22 cellular contexts compared by ENCODE assay signal in the genomic region with DNA sequence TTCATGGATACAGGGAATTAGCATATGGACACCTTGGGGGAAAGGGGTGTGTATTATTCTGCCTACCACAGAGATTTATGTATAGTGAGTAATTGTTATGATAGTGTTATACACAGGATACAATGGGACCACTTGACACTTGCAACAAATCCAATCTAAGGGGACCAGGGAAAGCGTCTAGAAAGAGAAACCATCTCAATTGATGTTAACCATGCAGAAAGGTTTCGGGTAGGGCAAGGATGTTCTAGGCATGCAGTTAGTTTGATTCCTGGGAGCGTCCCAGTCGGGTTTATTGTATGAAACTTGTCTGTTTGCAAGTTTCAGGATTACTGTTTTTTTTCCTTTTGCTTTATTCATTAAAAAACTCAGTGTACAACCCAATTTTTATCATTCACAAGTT. TPM values are rescaled to one million over a fixed set of nuclear protein-coding genes. Genes with fewer than 3 reads are reported as not detected.
"Had no signal": no experiment of that assay in that cellular context is flagged by ENCODE, and none has a peak within 500 bp of the region (broad histone marks: within the 10 kb centered on the region; RNA-seq: fewer than 3 reads in every experiment).

No MANE protein-coding gene starts in this region.

- H3K36me3 ChIP-seq: esophagus muscularis mucosa, gastrocnemius medialis, left lung, neural progenitor cell, sigmoid colon, tibial artery had no signal

- H2AFZ ChIP-seq: neural progenitor cell had no signal

- H3K4me1 Mint-ChIP-seq: neural progenitor cell had no signal

- H3K9me3 ChIP-seq: gastrocnemius medialis, left lung, sigmoid colon, tibial artery had no signal

- H3K27ac ChIP-seq: coronary artery, esophagus muscularis mucosa, gastrocnemius medialis, left lung, neural progenitor cell, sigmoid colon, tibial artery had no signal

- H3K27ac Mint-ChIP-seq: activated B cell treated with CpG ODN at 0.5 μM for 24 hours; activated naive CD8-positive, alpha-beta T cell; neural progenitor cell had no signal

- H3K9ac ChIP-seq: neural progenitor cell had no signal

- H3K36me3 Mint-ChIP-seq: naive thymus-derived CD8-positive, alpha-beta T cell had no signal

- H3K4me2 ChIP-seq: neural progenitor cell, smooth muscle cell had no signal

- ATAC-seq: gastrocnemius medialis; left lung; stimulated activated naive CD8-positive, alpha-beta T cell treated with anti-CD3 and anti-CD28 coated beads, Interleukin-15, Interleukin-2, amounts not matched to agents 100 U/mL and 50 U/mL, for 24 hours had no signal

- DNase-seq: activated B cell treated with CpG ODN at 0.5 μM for 24 hours; activated CD4-positive, alpha-beta T cell treated with anti-CD3 and anti-CD28 coated beads for 48 hours; activated naive CD4-positive, alpha-beta T cell; activated T-cell treated with anti-CD3 and anti-CD28 coated beads, Interleukin-2, amount 50 U/mL, for 1 hour; amygdala; cerebellar nuclear complex; gastrocnemius medialis; hippocampal formation; kidney glomerular epithelial cell; left lung; posterior cingulate gyrus; sigmoid colon; stimulated activated CD4-positive, alpha-beta T cell treated with anti-CD3 and anti-CD28 coated beads, Interleukin-4, amount 100 ng/mL, for 1 hour; stimulated activated naive CD8-positive, alpha-beta T cell treated with anti-CD3 and anti-CD28 coated beads, Interleukin-15, Interleukin-2, amounts not matched to agents 100 U/mL and 50 U/mL, for 24 hours; T-helper 9 cell; tibial artery had no signal

- H3K4me3 Mint-ChIP-seq: activated B cell treated with CpG ODN at 0.5 μM for 24 hours, neural progenitor cell had no signal

- H3K4me3 ChIP-seq: coronary artery, esophagus muscularis mucosa, gastrocnemius medialis, left lung, neural progenitor cell, sigmoid colon, smooth muscle cell, tibial artery had no signal

- H3K27me3 ChIP-seq: esophagus muscularis mucosa, gastrocnemius medialis, left lung, neural progenitor cell, sigmoid colon, tibial artery had no signal

- H3K4me1 ChIP-seq: esophagus muscularis mucosa, gastrocnemius medialis, left lung, neural progenitor cell, sigmoid colon, tibial artery had no signal

RNA-seq across cellular contexts. Expression of a gene that starts 34.2 kb away (rescaled TPM):
- polyA plus RNA-seq: naive thymus-derived CD8-positive, alpha-beta T cell; smooth muscle cell had no signal
